ENCODE assay signal across 8 cellular contexts in genomic region chr16:48164907-48165715, GRCh38. TPM values are rescaled to one million over a fixed set of nuclear protein-coding genes. Genes with fewer than 3 reads are reported as not detected.
DNase-seq lines count a peak whose midpoint lies in the region; ATAC-seq lines count a peak whose summit lies in the region.

No MANE protein-coding gene starts in this region.

- H3K4me3 Mint-ChIP-seq in activated CD8-positive, alpha-beta T cell treated with anti-CD3 and anti-CD28 coated beads, Interleukin-2, amount 10 ng/mL, durations not matched to agents 7 days and 5 days: no peak overlapping the region
- no peak overlapping the region for H3K4me3 Mint-ChIP-seq in effector memory CD8-positive, alpha-beta T cell
- H3K4me3 Mint-ChIP-seq in memory B cell: no peak overlapping the region

- H3K36me3 Mint-ChIP-seq in activated CD8-positive, alpha-beta T cell treated with anti-CD3 and anti-CD28 coated beads, Interleukin-2, amount 10 ng/mL, durations not matched to agents 7 days and 5 days (ENCODE audit: low read depth): no peaks in the 10 kb centered on the region
- peaks cover 10% of the 10 kb centered on the region for H3K36me3 Mint-ChIP-seq in effector memory CD8-positive, alpha-beta T cell (ENCODE audit: insufficient read depth)
- H3K36me3 Mint-ChIP-seq in memory B cell: no peaks in the 10 kb centered on the region

- peak; percentile 78 for DNase-seq in ACHN
- DNase-seq in NCI-H82 (lab: John Stamatoyannopoulos, UW): peak; percentile 70
- DNase-seq in activated CD8-positive, alpha-beta T cell treated with anti-CD3 and anti-CD28 coated beads, Interleukin-2, amount 10 ng/mL, durations not matched to agents 7 days and 5 days: peak; percentile 71
- peak; percentile 45 to 60 (median 57) for DNase-seq in effector memory CD8-positive, alpha-beta T cell
- DNase-seq in memory B cell (ENCODE audit: low spot score in 2 of 2): peak; percentile 65 to 72
- DNase-seq in stimulated activated CD8-positive, alpha-beta memory T cell treated with anti-CD3 and anti-CD28 coated beads, Interleukin-15, amount 100 ng/mL, for 1 hour (ENCODE audit: low read depth): peak; percentile 39

- in situ Hi-C loops in ACHN (cut with HindIII; ENCODE audit: low pct_ligation_motif_present, low pct_unique_long_range_greater_than_20kb, low sequenced_read_pairs): no loop called here

- POLR2A ChIA-PET in activated CD8-positive, alpha-beta T cell treated with anti-CD3 and anti-CD28 coated beads, Interleukin-2, amount 10 ng/mL, durations not matched to agents 7 days and 5 days (lab: Charles Lee): no interaction called here

- peaks cover 2% of the 10 kb centered on the region for H3K27me3 Mint-ChIP-seq in activated CD8-positive, alpha-beta T cell treated with anti-CD3 and anti-CD28 coated beads, Interleukin-2, amount 10 ng/mL, durations not matched to agents 7 days and 5 days (ENCODE audit: low read depth)
- peaks cover 5 to 25% of the 10 kb centered on the region in 2 donors for H3K27me3 Mint-ChIP-seq in effector memory CD8-positive, alpha-beta T cell
- H3K27me3 Mint-ChIP-seq in memory B cell: no peaks in the 10 kb centered on the region

- H3K9me3 Mint-ChIP-seq in activated CD8-positive, alpha-beta T cell treated with anti-CD3 and anti-CD28 coated beads, Interleukin-2, amount 10 ng/mL, durations not matched to agents 7 days and 5 days (ENCODE audit: insufficient read depth): no peaks in the 10 kb centered on the region
- no peaks in the 10 kb centered on the region for H3K9me3 Mint-ChIP-seq in effector memory CD8-positive, alpha-beta T cell
- H3K9me3 Mint-ChIP-seq in memory B cell: no peaks in the 10 kb centered on the region

- CTCF ChIA-PET in activated CD8-positive, alpha-beta T cell treated with anti-CD3 and anti-CD28 coated beads, Interleukin-2, amount 10 ng/mL, durations not matched to agents 7 days and 5 days (lab: Charles Lee): interaction anchor here (0.6 to 4.4 kb wide), 31 partner anchors 9 to 1222 kb away, joined by 3 to 26 read pairs (median 4); partner anchors contain the start of gene NETO2

- peaks cover 11% of the 10 kb centered on the region for H3K4me1 Mint-ChIP-seq in activated CD8-positive, alpha-beta T cell treated with anti-CD3 and anti-CD28 coated beads, Interleukin-2, amount 10 ng/mL, durations not matched to agents 7 days and 5 days (ENCODE audit: low read depth)
- peaks cover 5 to 6% of the 10 kb centered on the region in 2 donors for H3K4me1 Mint-ChIP-seq in effector memory CD8-positive, alpha-beta T cell (ENCODE audit: low read depth in 2 of 2)
- H3K4me1 Mint-ChIP-seq in memory B cell: peaks cover 4% of the 10 kb centered on the region

- ATAC-seq in GM18858 (IDR thresholded peaks at IDR 0.05; ENCODE audit: unreplicated experiment) (peak; percentile 55), HG03175 (IDR thresholded peaks at IDR 0.05; ENCODE audit: unreplicated experiment) (peak; percentile 85), memory B cell (ENCODE audit: low read depth) (peak; percentile 83)
- peak; percentile 96 for ATAC-seq in activated CD8-positive, alpha-beta T cell treated with anti-CD3 and anti-CD28 coated beads, Interleukin-2, amount 10 ng/mL, durations not matched to agents 7 days and 5 days
- ATAC-seq in effector memory CD8-positive, alpha-beta T cell (replicated peaks): peak; percentile 66

- H3K27ac Mint-ChIP-seq in activated CD8-positive, alpha-beta T cell treated with anti-CD3 and anti-CD28 coated beads, Interleukin-2, amount 10 ng/mL, durations not matched to agents 7 days and 5 days: no peak overlapping the region
- no peak overlapping the region for H3K27ac Mint-ChIP-seq in effector memory CD8-positive, alpha-beta T cell
- no peak overlapping the region for H3K27ac Mint-ChIP-seq in memory B cell

RNA-seq across cellular contexts. Expression of gene ABCC12, which starts 9.3 kb away (rescaled TPM):
- total RNA-seq in activated CD8-positive, alpha-beta T cell treated with anti-CD3 and anti-CD28 coated beads, Interleukin-2, amount 10 ng/mL, durations not matched to agents 7 days and 5 days: not detected

Comparison
In these comparisons a context has a peak if more than half of its experiments do, and no peak if none do; other contexts are left out.
1. Peak in every context shown above with its lines: DNase-seq and ATAC-seq.